1 cellular context compared by ENCODE assay signal in the genomic region with DNA sequence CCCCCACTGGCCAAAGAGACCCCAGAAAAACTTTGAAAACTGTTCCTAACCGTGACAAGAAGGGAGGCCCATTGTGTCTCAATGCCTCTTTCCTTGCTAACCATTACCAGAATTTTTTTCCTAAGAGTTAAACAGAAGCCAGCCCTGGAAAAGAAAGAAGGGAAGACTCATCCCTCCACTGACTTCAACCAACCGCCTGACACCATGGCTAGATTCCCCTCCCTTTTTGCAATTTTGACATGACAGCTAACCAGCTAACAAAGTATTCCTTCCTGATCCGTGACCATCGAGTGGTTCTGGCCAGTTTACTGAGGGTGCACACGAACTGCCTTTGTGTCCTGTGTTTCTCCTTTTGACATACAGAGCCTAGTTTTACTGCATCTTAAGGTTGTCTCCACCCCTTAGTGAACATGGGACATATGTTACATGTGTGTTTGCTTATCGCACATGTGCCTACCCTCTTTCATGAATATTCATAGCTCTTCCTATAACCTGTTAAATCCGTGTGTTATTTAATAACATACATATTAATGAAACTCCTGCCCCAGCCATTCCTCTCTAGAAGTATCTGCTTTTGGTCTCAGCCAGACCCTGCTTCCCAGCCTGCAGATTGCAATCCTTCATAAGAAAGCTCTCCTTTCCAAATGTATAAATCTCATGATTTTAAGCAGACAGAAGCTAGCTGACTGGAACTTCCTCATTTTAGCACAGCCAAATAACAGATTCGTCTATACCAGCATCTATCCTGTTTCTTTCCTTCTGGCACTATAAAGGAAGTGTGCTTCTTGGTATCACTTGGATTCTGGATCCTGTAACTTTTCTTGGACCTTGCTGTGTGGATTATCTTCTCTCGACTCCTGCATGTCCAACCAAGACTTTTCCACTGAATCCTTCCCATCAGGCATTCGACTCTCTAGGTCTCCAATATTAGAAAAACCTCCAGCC.
A peak's percentile ranks its signal among the peaks of the same experiment; 100 is the strongest.
TF ChIP-seq lines count a peak whose summit lies in the region.

No MANE protein-coding gene starts in this region.

TF ChIP-seq in K562, 482 proteins besides CTCF, POLR2A, EP300 and RAD21 (continued from another document):
- TF ChIP-seq, protein P1, sequence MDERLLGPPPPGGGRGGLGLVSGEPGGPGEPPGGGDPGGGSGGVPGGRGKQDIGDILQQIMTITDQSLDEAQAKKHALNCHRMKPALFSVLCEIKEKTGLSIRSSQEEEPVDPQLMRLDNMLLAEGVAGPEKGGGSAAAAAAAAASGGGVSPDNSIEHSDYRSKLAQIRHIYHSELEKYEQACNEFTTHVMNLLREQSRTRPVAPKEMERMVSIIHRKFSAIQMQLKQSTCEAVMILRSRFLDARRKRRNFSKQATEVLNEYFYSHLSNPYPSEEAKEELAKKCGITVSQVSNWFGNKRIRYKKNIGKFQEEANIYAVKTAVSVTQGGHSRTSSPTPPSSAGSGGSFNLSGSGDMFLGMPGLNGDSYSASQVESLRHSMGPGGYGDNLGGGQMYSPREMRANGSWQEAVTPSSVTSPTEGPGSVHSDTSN (CRISPR knock-in tag; IDR thresholded peaks at IDR 0.05; ENCODE audit: low read depth), result no peak
- TF ChIP-seq, protein P1 (tag; conservative IDR thresholded peaks at IDR 0.05; ENCODE audit: low read depth), result 0 out of 2 replicates have a peak, but pooled peaks have one; percentile 17
- peak; percentile 77; the same call in 1 of the 2 replicates for TF ChIP-seq ZSCAN29 (IDR thresholded peaks at IDR 0.05)
- TF ChIP-seq CC2D1A (IDR thresholded peaks at IDR 0.05), result no peak
